ENCODE assay signal across 31 cellular contexts in genomic region chr10:49600046-49600445, GRCh38. TPM values are rescaled to one million over a fixed set of nuclear protein-coding genes. Genes with fewer than 3 reads are reported as not detected.
DNase-seq lines count a peak whose midpoint lies in the region; ATAC-seq, FAIRE-seq and TF ChIP-seq lines count a peak whose summit lies in the region.
"Had no signal": no experiment of that assay in that cellular context is flagged by ENCODE, and none has a peak within 500 bp of the region (broad histone marks: within the 10 kb centered on the region; RNA-seq: fewer than 3 reads in every experiment).

No MANE protein-coding gene starts in this region.

- no peaks in the 10 kb centered on the region for H3K79me1 ChIP-seq in neuronal stem cell (ENCODE audit: low read depth, low read length)

- H2BK15ac ChIP-seq in neuronal stem cell (ENCODE audit: low read length) = no peak overlapping the region

- H4K91ac ChIP-seq in neuronal stem cell (ENCODE audit: low read depth, low read length, poor library complexity) = no peak overlapping the region

- H3K4me1 ChIP-seq in GM12878 (ENCODE audit: control insufficient read depth, insufficient read depth, low read length) (no peaks in the 10 kb centered on the region), neuronal stem cell (ENCODE audit: control insufficient read depth in 2 of 2, insufficient read depth in 1 of 2, low read depth in 1 of 2, low read length in 2 of 2) (no peaks in the 10 kb centered on the region)
- no peaks in the 10 kb centered on the region for H3K4me1 ChIP-seq in CD8-positive, alpha-beta memory T cell (ENCODE audit: insufficient read depth, low read length)

- H4K20me1 ChIP-seq in GM12878 (ENCODE audit: control insufficient read depth, insufficient read depth) = no peaks in the 10 kb centered on the region

- H2AK5ac ChIP-seq in neuronal stem cell (ENCODE audit: low read depth, low read length) = no peak overlapping the region

- no peak for FAIRE-seq in GM12878 (lab: Jason Lieb, UNC)
- FAIRE-seq: A204.1, GM12891, GM19239, HepG2, RCC 7860 had no signal

- H2AFZ ChIP-seq in GM12878 (ENCODE audit: control insufficient read depth, low read depth, low read length) = no peak overlapping the region
- no peak overlapping the region for H2AFZ ChIP-seq in neuronal stem cell (ENCODE audit: low read length)

- H4K8ac ChIP-seq in neuronal stem cell (ENCODE audit: low read depth, low read length) = no peak overlapping the region

- H3K9ac ChIP-seq in GM12878 (ENCODE audit: control insufficient read depth, insufficient read depth, low read length) (no peak overlapping the region), neuronal stem cell (ENCODE audit: low read depth, low read length, poor library complexity) (no peak overlapping the region)

- DNase-seq in cardiac septum (ENCODE audit: low spot score) = peak; percentile 4
- DNase-seq in left cardiac atrium = no peak
- no peak for DNase-seq in GM12878 (ENCODE audit: low read depth, low spot score)
- no peak for DNase-seq in neuronal stem cell (ENCODE audit: low spot score)
- no peak for DNase-seq in DMS79 (lab: John Stamatoyannopoulos, UW)
- no peak for DNase-seq in CD8-positive, alpha-beta memory T cell
- DNase-seq: C1 segment of cervical spinal cord; CD4-positive, alpha-beta memory T cell; EL; GDM1; Kasumi-1; NCI-H1092 treated with DMSO at 0.1 percent for 48 hours; NCI-H1436; NCI-H187 treated with DMSO at 0.1 percent for 48 hours; NCI-H2171 treated with DMSO at 0.1 percent for 48 hours; NCI-H524 treated with DMSO at 0.1 percent for 48 hours; NCI-H774; SIG-M5 had no signal

- no peak for TF ChIP-seq EP300 in GM12878 (IDR thresholded peaks at IDR 0.05; ENCODE audit: borderline replicate concordance in 1 of 2, control insufficient read depth in 1 of 2, low read depth in 2 of 2, low read length in 2 of 2)

- ATAC-seq in left cardiac atrium (no peak), GM12878 (no peak), GM18867 (IDR thresholded peaks at IDR 0.05; ENCODE audit: unreplicated experiment) (no peak)
- ATAC-seq: HCT116, HepG2 had no signal

- H3K27ac ChIP-seq in GM12878 (ENCODE audit: control insufficient read depth, insufficient read depth) (no peak overlapping the region), neuronal stem cell (replicated peaks; ENCODE audit: low read length) (no peak overlapping the region)
- no peak overlapping the region for H3K27ac ChIP-seq in CD8-positive, alpha-beta memory T cell (ENCODE audit: low read depth, low read length)
- H3K27ac ChIP-seq: SK-N-MC had no signal

- RAD21 ChIA-PET in GM12878 (lab: Charles Lee; ENCODE audit: unreplicated experiment) = no interaction called here

- no peak overlapping the region for H2BK5ac ChIP-seq in neuronal stem cell (ENCODE audit: low read length)

- CTCF ChIA-PET in GM12878 (lab: Yijun Ruan, JAX) = no interaction called here
- CTCF ChIA-PET in CD8-positive, alpha-beta memory T cell (lab: Charles Lee) = no interaction called here

- H2BK120ac ChIP-seq in neuronal stem cell (ENCODE audit: low read depth, low read length) = no peak overlapping the region

- no peak overlapping the region for H3K14ac ChIP-seq in neuronal stem cell (ENCODE audit: low read length)

- no peak for TF ChIP-seq CTCF in GM12878 (IDR thresholded peaks at IDR 0.05 in 2 of 3, conservative IDR thresholded peaks at IDR 0.05 in 1 of 3; ENCODE audit: control insufficient read depth in 2 of 3, extremely low read depth in 1 of 3, insufficient read depth in 1 of 3, low read depth in 3 of 3, low read length in 3 of 3)

- POLR2A ChIA-PET in GM12878 (lab: Charles Lee) = no interaction called here
- POLR2A ChIA-PET in CD8-positive, alpha-beta memory T cell (lab: Charles Lee) = no interaction called here

- no peak overlapping the region for H3K4me3 Mint-ChIP-seq in CD8-positive, alpha-beta memory T cell
- H3K4me3 Mint-ChIP-seq: CD4-positive, alpha-beta memory T cell had no signal

- H3K4me1 Mint-ChIP-seq in CD8-positive, alpha-beta memory T cell = no peaks in the 10 kb centered on the region
- H3K4me1 Mint-ChIP-seq: CD4-positive, alpha-beta memory T cell had no signal

- H3K23ac ChIP-seq in neuronal stem cell (ENCODE audit: low read depth, low read length, poor library complexity) = no peak overlapping the region

- intact Hi-C loops in cardiac septum (cut with DNase I) (no loop called here), left cardiac atrium (cut with DNase I) (loop anchor here in 1 of 2 donors (10.0 kb wide), 1 partner anchor 165 kb away; the partner anchor contains the start of gene OGDHL), GM12878 (cut with micrococcal nuclease; ENCODE audit: unreplicated experiment) (no loop called here)

- H3K36me3 ChIP-seq in GM12878 (ENCODE audit: control insufficient read depth in 2 of 2, insufficient read depth in 2 of 2, low read length in 1 of 2) (no peaks in the 10 kb centered on the region), neuronal stem cell (replicated peaks in 1 of 2; ENCODE audit: control insufficient read depth in 2 of 2, insufficient read depth in 2 of 2, low read length in 2 of 2) (no peaks in the 10 kb centered on the region)
- no peaks in the 10 kb centered on the region for H3K36me3 ChIP-seq in CD8-positive, alpha-beta memory T cell (ENCODE audit: insufficient read depth, low read length)

- TF ChIP-seq POLR2A in GM12878 (IDR thresholded peaks at IDR 0.05; ENCODE audit: low read depth, low read length) = no peak

- no peak overlapping the region for H3K27ac Mint-ChIP-seq in CD8-positive, alpha-beta memory T cell
- H3K27ac Mint-ChIP-seq: CD4-positive, alpha-beta memory T cell had no signal

- no TSS peak for BruUV-seq in GM12878 (replicated peaks; lab: Mats Ljungman, UMichigan)

- WGBS in GM12878 (ENCODE audit: insufficient coverage, insufficient replicate concordance, low lambda C conversion rate, missing lambda C conversion rate) = 15% methylated on average over 8 of the region's 8 CpGs
- no CpG with 5 or more reads among the region's 8 CpGs for WGBS in neuronal stem cell (ENCODE audit: extremely low coverage in 2 of 2, insufficient read length in 2 of 2, insufficient replicate concordance in 1 of 2), 2 donors

- no peaks in the 10 kb centered on the region for H3K79me2 ChIP-seq in GM12878 (ENCODE audit: control insufficient read depth, insufficient read depth, low read length)

- H3K4ac ChIP-seq in neuronal stem cell (ENCODE audit: low read length) = no peak overlapping the region

- peak overlapping the region; percentile 39 for H3K18ac ChIP-seq in neuronal stem cell (ENCODE audit: low read length)

- no peak overlapping the region for H3K4me3 ChIP-seq in GM12878
- no peak overlapping the region for H3K4me3 ChIP-seq in neuronal stem cell (ENCODE audit: low read length in 2 of 2)
- no peak overlapping the region for H3K4me3 ChIP-seq in CD8-positive, alpha-beta memory T cell (ENCODE audit: low read length)
- H3K4me3 ChIP-seq: SK-N-MC had no signal

- TF ChIP-seq RAD21 in GM12878 (IDR thresholded peaks at IDR 0.05; ENCODE audit: insufficient read depth, low read depth, low read length) = no peak

- H3K9me3 Mint-ChIP-seq in CD8-positive, alpha-beta memory T cell = peaks cover 0 to 5% (median 0%) of the 10 kb centered on the region in 5 donors

- H3K36me3 Mint-ChIP-seq in CD8-positive, alpha-beta memory T cell = no peaks in the 10 kb centered on the region
- H3K36me3 Mint-ChIP-seq: CD4-positive, alpha-beta memory T cell had no signal

- SMC1A ChIA-PET in GM12878 (lab: Charles Lee; ENCODE audit: uncharacterized antibody, unreplicated experiment) = no interaction called here

- no peak overlapping the region for H2BK12ac ChIP-seq in neuronal stem cell (ENCODE audit: low read length)

- H3K27me3 Mint-ChIP-seq in CD8-positive, alpha-beta memory T cell = peaks cover 9 to 61% of the 10 kb centered on the region in 2 donors

- in situ Hi-C loops in GM12878 (cut with MboI) = no loop called here

- H3K9me3 ChIP-seq in GM12878 (replicated peaks; ENCODE audit: control insufficient read depth, insufficient read depth, low read length) (no peaks in the 10 kb centered on the region), neuronal stem cell (replicated peaks in 1 of 2; ENCODE audit: control insufficient read depth in 2 of 2, insufficient read depth in 1 of 2, low read depth in 1 of 2, low read length in 2 of 2) (no peaks in the 10 kb centered on the region)
- H3K9me3 ChIP-seq in CD8-positive, alpha-beta memory T cell (ENCODE audit: low read length) = no peaks in the 10 kb centered on the region
- H3K9me3 ChIP-seq: Caco-2 had no signal

- H3K4me2 ChIP-seq in GM12878 (ENCODE audit: control insufficient read depth, insufficient read depth) (no peak overlapping the region), neuronal stem cell (ENCODE audit: insufficient read depth, low read length, poor library complexity, severe bottlenecking) (no peak overlapping the region)

- H3K27me3 ChIP-seq in GM12878 (replicated peaks in 1 of 2; ENCODE audit: control insufficient read depth in 2 of 2, insufficient read depth in 2 of 2, low read length in 1 of 2) (no peaks in the 10 kb centered on the region; a peak in 1 of 4 replicates), neuronal stem cell (ENCODE audit: control insufficient read depth in 3 of 3, insufficient read depth in 3 of 3, low read depth in 1 of 3, low read length in 3 of 3) (peaks cover 0 to 6% (median under 1%) of the 10 kb centered on the region in 3 experiments)
- no peaks in the 10 kb centered on the region for H3K27me3 ChIP-seq in CD8-positive, alpha-beta memory T cell (ENCODE audit: insufficient read depth, low read length, poor library complexity, severe bottlenecking)

RNA-seq across cellular contexts. Expression of gene SLC18A3, which starts 10.1 kb away (rescaled TPM):
- total RNA-seq in cardiac septum = not detected
- not detected for total RNA-seq in left cardiac atrium
- not detected in 2 replicates for total RNA-seq in GM12878 (2013; cell fraction: nucleolus; rRNA removed)
- not detected in 2 replicates for total RNA-seq in GM12878 (2014; rRNA removed)
- total RNA-seq in GM12878 (2014; rRNA removed; fragmentation: Illumina TruSeq; extraction: Trizol) = not detected in 2 replicates
- total RNA-seq in GM12878 (2021) = not detected in 2 replicates
- not detected for polyA plus RNA-seq in GM12878 (2011; ENCODE audit: low read depth)
- not detected in 2 replicates for polyA plus RNA-seq in GM12878 (2011; rRNA removed)
- not detected in 2 replicates for polyA plus RNA-seq in GM12878 (2011; cell fraction: cytosol; rRNA removed)
- not detected in 2 replicates for polyA plus RNA-seq in GM12878 (2011; cell fraction: nucleus; rRNA removed)
- polyA plus RNA-seq in GM12878 (2012) = not detected in 2 replicates
- not detected in 2 replicates for polyA plus RNA-seq in GM12878 (2014; fragmentation: Illumina TruSeq; extraction: Trizol)
- not detected for polyA plus RNA-seq in GM12878 (2014; fragmentation: Nextera tagmentation; extraction: Ambion mirVana)
- not detected in 2 replicates for polyA plus RNA-seq in GM12878 (2014; rRNA removed)
- polyA plus RNA-seq in GM12878 (2016; fragmentation: Nextera tagmentation; extraction: Ambion mirVana) = not detected
- polyA minus RNA-seq in GM12878 (2011; rRNA and poly(A)+ RNA removed) = not detected in 2 replicates
- not detected in 2 replicates for polyA minus RNA-seq in GM12878 (2011; cell fraction: cytosol; rRNA and poly(A)+ RNA removed)
- not detected in 2 replicates for polyA minus RNA-seq in GM12878 (2011; cell fraction: nucleus; rRNA and poly(A)+ RNA removed)
- 0.07 TPM for polyA plus RNA-seq in neuronal stem cell (2013, experiment 1 of 2)
- polyA plus RNA-seq in neuronal stem cell (2013, experiment 2 of 2) = 0.06 TPM
- total RNA-seq in CD8-positive, alpha-beta memory T cell = not detected
- polyA plus RNA-seq in CD8-positive, alpha-beta memory T cell = not detected
- total RNA-seq: Caco-2; CD4-positive, alpha-beta memory T cell; H4; HepG2; HT-29; M059J had no signal
- polyA plus RNA-seq: AG04450; CD4-positive, alpha-beta memory T cell; HepG2 had no signal

RNA-seq across cellular contexts. Expression of gene CHAT, which starts 13.8 kb away (rescaled TPM):
- total RNA-seq in cardiac septum (not detected), left cardiac atrium (not detected), GM12878 (2014; rRNA removed) (not detected in 2 replicates), GM12878 (2014; rRNA removed; fragmentation: Illumina TruSeq; extraction: Trizol) (not detected in 2 replicates), GM12878 (2021) (not detected in 2 replicates)
- total RNA-seq in GM12878 (2013; cell fraction: nucleolus; rRNA removed) = not detected in 2 replicates
- polyA plus RNA-seq in GM12878 (2011; ENCODE audit: low read depth) = not detected
- polyA plus RNA-seq in GM12878 (2011; rRNA removed) (not detected in 2 replicates), GM12878 (2014; fragmentation: Illumina TruSeq; extraction: Trizol) (not detected in 2 replicates), GM12878 (2014; fragmentation: Nextera tagmentation; extraction: Ambion mirVana) (not detected), GM12878 (2014; rRNA removed) (not detected in 2 replicates), GM12878 (2016; fragmentation: Nextera tagmentation; extraction: Ambion mirVana) (not detected)
- not detected in 2 replicates for polyA plus RNA-seq in GM12878 (2011; cell fraction: cytosol; rRNA removed)
- not detected in 2 replicates for polyA plus RNA-seq in GM12878 (2011; cell fraction: nucleus; rRNA removed)
- polyA plus RNA-seq in GM12878 (2012) = not detected in 2 replicates
- not detected in 2 replicates for polyA minus RNA-seq in GM12878 (2011; rRNA and poly(A)+ RNA removed)
- not detected in 2 replicates for polyA minus RNA-seq in GM12878 (2011; cell fraction: cytosol; rRNA and poly(A)+ RNA removed)
- not detected in 2 replicates for polyA minus RNA-seq in GM12878 (2011; cell fraction: nucleus; rRNA and poly(A)+ RNA removed)
- polyA plus RNA-seq in neuronal stem cell (2013, experiment 1 of 2) = 0.03 TPM
- not detected for polyA plus RNA-seq in neuronal stem cell (2013, experiment 2 of 2)
- total RNA-seq in CD8-positive, alpha-beta memory T cell = not detected
- not detected for polyA plus RNA-seq in CD8-positive, alpha-beta memory T cell
- total RNA-seq: CD4-positive, alpha-beta memory T cell; H4; HepG2; HT-29; M059J had no signal
- polyA plus RNA-seq: AG04450; CD4-positive, alpha-beta memory T cell; HepG2 had no signal
